In the genomic region with DNA sequence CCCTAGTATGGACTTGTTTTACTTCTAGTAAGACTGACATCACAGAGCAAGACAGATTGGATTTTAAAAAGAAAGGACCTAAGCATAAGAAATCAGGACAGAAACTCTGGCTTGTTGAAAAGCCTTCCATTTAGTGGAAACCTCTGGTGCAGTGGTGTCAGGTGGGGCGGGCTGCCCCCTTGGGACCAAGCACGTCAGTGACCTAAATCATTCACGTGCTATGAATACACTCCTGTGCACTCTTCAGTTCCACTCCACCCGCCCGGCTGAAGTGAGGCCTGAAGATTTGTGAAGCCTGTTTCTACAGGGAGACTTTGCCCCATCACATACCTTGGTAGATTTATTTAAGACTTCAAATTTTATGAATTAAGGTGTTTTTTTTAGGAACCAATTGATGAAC, we compare ENCODE assay signal across 10 cellular contexts. TPM values are rescaled to one million over a fixed set of nuclear protein-coding genes. Genes with fewer than 3 reads are reported as not detected.
DNase-seq lines count a peak whose midpoint lies in the region; ATAC-seq, FAIRE-seq and TF ChIP-seq lines count a peak whose summit lies in the region.
"Had no signal": no experiment of that assay in that cellular context is flagged by ENCODE, and none has a peak within 500 bp of the region (broad histone marks: within the 10 kb centered on the region; RNA-seq: fewer than 3 reads in every experiment).

No MANE protein-coding gene starts in this region.

- H3K9ac ChIP-seq in K562 (ENCODE audit: insufficient read depth in 1 of 2, low read depth in 2 of 2, low read length in 2 of 2) = no peak overlapping the region

- H3K36me3 ChIP-seq in K562 (ENCODE audit: control insufficient read depth, insufficient read depth, low read length) (no peaks in the 10 kb centered on the region), sigmoid colon (peaks cover 0 to 17% (median 0%) of the 10 kb centered on the region in 4 donors)

- no peaks in the 10 kb centered on the region for H3K9me3 ChIP-seq in K562 (replicated peaks; ENCODE audit: control insufficient read depth, insufficient read depth, low read depth, low read length)
- no peaks in the 10 kb centered on the region for H3K9me3 ChIP-seq in sigmoid colon

- H3K4me3 ChIP-seq in K562 (no peak overlapping the region), sigmoid colon (no peak overlapping the region)

- CTCF ChIA-PET in K562 (lab: Yijun Ruan, JAX; ENCODE audit: low intra/inter-chr PET ratio) = no interaction called here

- BruUV-seq in K562 (replicated peaks; lab: Mats Ljungman, UMichigan) = no TSS peak

- TF ChIP-seq POLR2A in K562 (conservative IDR thresholded peaks at IDR 0.05) (no peak), sigmoid colon (IDR thresholded peaks at IDR 0.05) (no peak)

- in situ Hi-C loops in GM13976 (cut with MboI; ENCODE audit: low sequenced_read_pairs, unreplicated experiment) (loop anchor here (25.0 kb wide), 1 partner anchor 422 kb away; no protein-coding TSS in a partner anchor), K562 (cut with MboI) (loop anchor here (5.0 kb wide), 1 partner anchor 102 kb away; no protein-coding TSS in a partner anchor)

- no peak overlapping the region for H2AFZ ChIP-seq in K562 (ENCODE audit: low read depth, low read length)

- H3K27ac ChIP-seq in K562 (ENCODE audit: extremely low read depth, low read depth, low read length) (no peak overlapping the region), sigmoid colon (peak overlapping the region in 1 of 4 donors; percentile 62)

- H3K4me2 ChIP-seq in K562 (ENCODE audit: insufficient read depth, low read length) = no peak overlapping the region

- DNase-seq in GM13976 (ENCODE audit: low spot score) (peak; percentile 51), K562 (ENCODE audit: extremely low read depth in 1 of 4, low spot score in 3 of 4) (peak; percentile 19 to 41 (median 37)), sigmoid colon (no peak), activated gamma-delta T cell treated with Interleukin-2 at 50 U/mL for 16 hours (no peak), CD1c-positive myeloid dendritic cell (ENCODE audit: extremely low spot score) (no peak), cardiac septum (ENCODE audit: low spot score) (no peak)
- DNase-seq: activated CD4-positive, alpha-beta T cell treated with anti-CD3 and anti-CD28 coated beads, Interleukin-2, amount 10 ng/mL, durations not matched to agents 7 days and 5 days; anterior cingulate cortex had no signal

- TF ChIP-seq EP300 in K562 (IDR thresholded peaks at IDR 0.05; ENCODE audit: low read length) (no peak), sigmoid colon (IDR thresholded peaks at IDR 0.05) (no peak)

- TF ChIP-seq CTCF in GM13976 (IDR thresholded peaks at IDR 0.05; ENCODE audit: borderline replicate concordance, control extremely low read depth, extremely low read depth, insufficient read depth, missing control alignments) (no peak), K562 (IDR thresholded peaks at IDR 0.05 in 2 of 3, conservative IDR thresholded peaks at IDR 0.05 in 1 of 3; ENCODE audit: insufficient read depth in 2 of 3, low read depth in 1 of 3, low read length in 3 of 3) (peak; percentile 33 to 43 (median 40)), sigmoid colon (IDR thresholded peaks at IDR 0.05) (no peak)

- H3K79me2 ChIP-seq in K562 (ENCODE audit: control insufficient read depth, insufficient read depth, low read length) = no peaks in the 10 kb centered on the region

- ATAC-seq in GM21447 (IDR thresholded peaks at IDR 0.05; ENCODE audit: unreplicated experiment) (peak; percentile 85), HG03175 (IDR thresholded peaks at IDR 0.05; ENCODE audit: unreplicated experiment) (peak; percentile 87), K562 (peak; percentile 87)

- 42% methylated on average over 5 of the region's 5 CpGs for WGBS in K562 (ENCODE audit: insufficient coverage, low coverage, missing lambda C conversion rate)
- WGBS in sigmoid colon, 2 donors = 85 to 93% methylated on average over 5 of the region's 5 CpGs

- H3K4me1 ChIP-seq in K562 (replicated peaks in 1 of 2; ENCODE audit: control insufficient read depth in 2 of 2, insufficient read depth in 2 of 2, low read length in 2 of 2) (peaks cover 0 to 6% of the 10 kb centered on the region in 2 experiments; a peak in 3 of 5 replicates), sigmoid colon (no peaks in the 10 kb centered on the region)

- no peaks in the 10 kb centered on the region for H4K20me1 ChIP-seq in K562 (replicated peaks; ENCODE audit: control insufficient read depth, insufficient read depth, low read length)

- intact Hi-C loops in K562 (cut with micrococcal nuclease) = loop anchor here (5.0 to 10.0 kb wide), 3 partner anchors 177 to 270 kb away; no protein-coding TSS in a partner anchor
- intact Hi-C loops in sigmoid colon (cut with DNase I) = no loop called here
- intact Hi-C loops in cardiac septum (cut with DNase I) = no loop called here

- POLR2A ChIA-PET in K562 (lab: Yijun Ruan, JAX) = interaction anchor here (1.0 kb wide), 1 partner anchor 58 kb away, joined by 5 read pairs; a partner anchor contains a TSS

- H3K27me3 ChIP-seq in K562 (ENCODE audit: control insufficient read depth in 2 of 2, insufficient read depth in 2 of 2, low read length in 2 of 2) (no peaks in the 10 kb centered on the region), sigmoid colon (no peaks in the 10 kb centered on the region)

- TF ChIP-seq RAD21 in K562 (CRISPR knock-in tag; conservative IDR thresholded peaks at IDR 0.05 in 1 of 2, IDR thresholded peaks at IDR 0.05 in 1 of 2) = peak in 1 of 2 experiments; percentile 46; a peak in 2 of 4 replicates

- peak; percentile 57 for FAIRE-seq in K562 (lab: Jason Lieb, UNC)

- H3K9me1 ChIP-seq in K562 (ENCODE audit: control insufficient read depth, insufficient read depth, low read length) = no peaks in the 10 kb centered on the region

TF ChIP-seq in K562, 482 proteins besides CTCF, POLR2A, EP300 and RAD21:
- TF ChIP-seq CBX3 (IDR thresholded peaks at IDR 0.05; ENCODE audit: borderline replicate concordance in 1 of 2, low read length in 2 of 2) = no peak
- TF ChIP-seq BHLHE40 (IDR thresholded peaks at IDR 0.05; ENCODE audit: low read length) = peak; percentile 56

RNA-seq across cellular contexts. Expression of a gene that starts 58.2 kb away (rescaled TPM):
- 37.9 and 146 TPM in 2 replicates for total RNA-seq in K562 (2011; cell fraction: chromatin; rRNA removed; ENCODE audit: low replicate concordance)
- 20.3 and 32.5 TPM in 2 replicates for total RNA-seq in K562 (2011; cell fraction: nucleolus; rRNA removed)
- total RNA-seq in K562 (2011; cell fraction: nucleoplasm; rRNA removed) = 42.4 and 69.4 TPM in 2 replicates
- total RNA-seq in K562 (2014; rRNA removed) (18.0 and 25.7 TPM in 2 replicates), K562 (2014; rRNA removed; fragmentation: Illumina TruSeq; extraction: Trizol) (29.1 and 35.7 TPM in 2 replicates), K562 (2015; rRNA removed; fragmentation: Illumina TruSeq; extraction: Trizol) (23.7 and 24.7 TPM in 2 replicates), K562 (2021) (17.6 and 19.9 TPM in 2 replicates), sigmoid colon (10 to 100 TPM; 64.9 to 79.7 (median 71.3) TPM), cardiac septum (55.0 TPM)
- polyA plus RNA-seq in K562 (2011; rRNA removed) (16.0 and 16.7 TPM in 2 replicates), K562 (2014; fragmentation: Illumina TruSeq; extraction: Trizol) (9.7 and 10.8 TPM in 2 replicates), K562 (2014; fragmentation: Nextera tagmentation; extraction: Ambion mirVana) (1 to 10 TPM; 5.9 to 6.2 TPM), K562 (2014; rRNA removed) (5.6 and 14.0 TPM in 2 replicates), sigmoid colon (10 to 100 TPM; 13.9 to 22.4 (median 19.2) TPM)
- polyA plus RNA-seq in K562 (2011; cell fraction: cytosol; rRNA removed) = 2.7 and 5.8 TPM in 2 replicates
- 17.9 and 25.0 TPM in 2 replicates for polyA plus RNA-seq in K562 (2011; cell fraction: nucleus; rRNA removed)
- polyA plus RNA-seq in K562 (2012) = 8.7 and 9.7 TPM in 2 replicates
- polyA minus RNA-seq in K562 (2011; rRNA and poly(A)+ RNA removed) = 102 and 104 TPM in 2 replicates
- polyA minus RNA-seq in K562 (2011; cell fraction: cytosol; rRNA and poly(A)+ RNA removed) = 23.7 and 37.6 TPM in 2 replicates
- polyA minus RNA-seq in K562 (2011; cell fraction: nucleus; rRNA and poly(A)+ RNA removed) = 35.5 and 43.8 TPM in 2 replicates

RNA-seq across cellular contexts. Expression of a gene that starts 58.9 kb away (rescaled TPM):
- 6.9 and 7.8 TPM in 2 replicates for total RNA-seq in K562 (2011; cell fraction: chromatin; rRNA removed; ENCODE audit: low replicate concordance)
- 3.0 and 3.3 TPM in 2 replicates for total RNA-seq in K562 (2011; cell fraction: nucleolus; rRNA removed)
- total RNA-seq in K562 (2011; cell fraction: nucleoplasm; rRNA removed) = 4.0 and 9.5 TPM in 2 replicates
- total RNA-seq in K562 (2014; rRNA removed) (3.7 TPM in 2 replicates), K562 (2014; rRNA removed; fragmentation: Illumina TruSeq; extraction: Trizol) (7.2 and 7.8 TPM in 2 replicates), K562 (2015; rRNA removed; fragmentation: Illumina TruSeq; extraction: Trizol) (4.6 and 5.9 TPM in 2 replicates), K562 (2021) (5.0 and 5.6 TPM in 2 replicates), sigmoid colon (10 to 100 TPM; 13.8 to 29.1 (median 18.3) TPM), cardiac septum (8.7 TPM)
- polyA plus RNA-seq in K562 (2011; rRNA removed) (2.5 and 6.2 TPM in 2 replicates), K562 (2014; fragmentation: Illumina TruSeq; extraction: Trizol) (5.0 and 6.7 TPM in 2 replicates), K562 (2014; fragmentation: Nextera tagmentation; extraction: Ambion mirVana) (1 to 10 TPM; 5.9 to 6.1 TPM), K562 (2014; rRNA removed) (4.6 and 6.6 TPM in 2 replicates), sigmoid colon (1 to 10 TPM; 4.8 to 7.9 (median 6.5) TPM)
- polyA plus RNA-seq in K562 (2011; cell fraction: cytosol; rRNA removed) = 1.4 and 1.5 TPM in 2 replicates
- 2.1 and 3.1 TPM in 2 replicates for polyA plus RNA-seq in K562 (2011; cell fraction: nucleus; rRNA removed)
- 5.3 and 6.4 TPM in 2 replicates for polyA plus RNA-seq in K562 (2012)
- polyA minus RNA-seq in K562 (2011; rRNA and poly(A)+ RNA removed) = 3.4 and 4.7 TPM in 2 replicates
- 2.0 and 2.3 TPM in 2 replicates for polyA minus RNA-seq in K562 (2011; cell fraction: cytosol; rRNA and poly(A)+ RNA removed)
- polyA minus RNA-seq in K562 (2011; cell fraction: nucleus; rRNA and poly(A)+ RNA removed) = 1.7 and 2.8 TPM in 2 replicates

Comparison
In these comparisons a context has a peak if more than half of its experiments do, and no peak if none do; other contexts are left out.
1. DNase-seq: peak in GM13976 (single experiment) and K562 (4 of 4); none in sigmoid colon (single experiment), activated gamma-delta T cell treated with Interleukin-2 at 50 U/mL for 16 hours (single experiment), CD1c-positive myeloid dendritic cell (single experiment) and cardiac septum (single experiment).
2. CTCF ChIP-seq: peak in K562 (3 of 3); none in GM13976 (single experiment) and sigmoid colon (0 of 4).
3. Peak in every context shown above with its lines, with median percentiles within 50 percentile points of each other: ATAC-seq.